17 cellular contexts compared by ENCODE assay signal in the genomic region with DNA sequence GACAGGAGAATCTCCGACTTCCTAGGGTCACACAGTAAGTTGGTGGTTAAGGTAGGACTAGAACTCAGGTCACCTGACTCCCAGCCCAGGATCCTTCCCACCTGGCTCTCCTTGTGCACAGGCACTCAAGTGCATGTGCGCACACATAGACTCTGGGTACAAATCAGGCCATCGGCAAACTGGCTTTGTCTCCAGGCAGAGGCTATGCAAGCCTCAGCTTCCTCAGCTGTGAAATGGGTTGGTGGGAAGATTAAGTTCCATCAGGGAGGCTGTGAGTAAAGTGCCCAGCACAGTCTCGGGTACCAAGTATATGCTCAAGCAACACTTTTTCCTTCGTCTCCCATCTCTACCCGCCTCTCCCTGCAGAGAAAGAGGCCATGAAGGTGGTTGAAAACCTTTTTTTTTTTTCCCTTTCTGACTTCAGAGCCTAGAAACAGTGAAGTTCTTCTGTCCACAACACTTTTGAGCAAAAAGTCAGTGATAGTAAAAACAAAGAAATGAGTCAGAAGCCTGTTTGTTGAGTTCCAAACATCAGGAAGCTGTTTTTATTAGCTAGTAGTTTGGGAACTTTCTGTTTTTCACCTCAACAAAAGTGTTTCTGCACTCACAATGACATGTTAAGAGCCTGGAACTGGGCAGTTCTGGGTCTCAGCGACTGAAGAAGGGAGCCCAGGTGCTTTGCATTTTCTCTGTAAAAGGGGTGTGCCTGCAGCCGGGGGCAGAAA.
DNase-seq lines count a peak whose midpoint lies in the region; ATAC-seq, FAIRE-seq and TF ChIP-seq lines count a peak whose summit lies in the region.
"Had no signal": no experiment of that assay in that cellular context is flagged by ENCODE, and none has a peak within 500 bp of the region (broad histone marks: within the 10 kb centered on the region; RNA-seq: fewer than 3 reads in every experiment).

No MANE protein-coding gene starts in this region.

- no peak for TF ChIP-seq RAD21 in K562 (CRISPR knock-in tag; conservative IDR thresholded peaks at IDR 0.05 in 1 of 2, IDR thresholded peaks at IDR 0.05 in 1 of 2)

- H3K36me3 ChIP-seq in K562 (ENCODE audit: control insufficient read depth, insufficient read depth, low read length), result no peaks in the 10 kb centered on the region
- H3K36me3 ChIP-seq: HAP-1 had no signal

- whole genome bisulfite sequencing in K562 (ENCODE audit: insufficient coverage, low coverage, missing lambda C conversion rate), result 24% methylated on average over 5 of the region's 8 CpGs

- H3K4me3 ChIP-seq in K562, result no peak overlapping the region
- H3K4me3 ChIP-seq in fibroblast of villous mesenchyme (ENCODE audit: low read depth, low read length), result no peak overlapping the region
- H3K4me3 ChIP-seq: GM12878, HAP-1, SK-N-MC had no signal

- H3K9ac ChIP-seq in K562 (ENCODE audit: insufficient read depth in 1 of 2, low read depth in 2 of 2, low read length in 2 of 2), result no peak overlapping the region

- TF ChIP-seq POLR2A in K562 (conservative IDR thresholded peaks at IDR 0.05), result no peak

- no peak overlapping the region for H3K4me2 ChIP-seq in K562 (ENCODE audit: insufficient read depth, low read length)

- no peak for FAIRE-seq in K562 (lab: Jason Lieb, UNC)
- FAIRE-seq: GM12878, GM19239 had no signal

- H3K4me1 ChIP-seq in K562 (replicated peaks in 1 of 2; ENCODE audit: control insufficient read depth in 2 of 2, insufficient read depth in 2 of 2, low read length in 2 of 2), result peaks cover 4 to 18% of the 10 kb centered on the region in 2 experiments; a peak in 4 of 5 replicates
- H3K4me1 ChIP-seq: HAP-1 had no signal

- DNase-seq in HFFc6, result peak; percentile 33
- DNase-seq in K562 (ENCODE audit: extremely low read depth in 1 of 4, low spot score in 3 of 4), result no peak
- peak; percentile 41 for DNase-seq in fibroblast of villous mesenchyme (ENCODE audit: low read depth)
- DNase-seq: NCI-H1105 treated with DMSO at 0.1 percent for 48 hours; NCI-H1694; NCI-H2081 treated with DMSO at 0.1 percent for 48 hours; NK-92 treated with Interleukin-12 subunit alpha and Interleukin-12 subunit beta, amount 100 ng/mL, for 24 hours; SHP77 had no signal

- no peak for TF ChIP-seq CTCF in HFFc6 (IDR thresholded peaks at IDR 0.05)
- TF ChIP-seq CTCF in K562 (IDR thresholded peaks at IDR 0.05 in 2 of 3, conservative IDR thresholded peaks at IDR 0.05 in 1 of 3; ENCODE audit: insufficient read depth in 2 of 3, low read depth in 1 of 3, low read length in 3 of 3), result no peak
- TF ChIP-seq CTCF in fibroblast of villous mesenchyme (IDR thresholded peaks at IDR 0.05; ENCODE audit: insufficient read depth, low read depth, low read length), result no peak

- no peak overlapping the region for H3K4me3 Mint-ChIP-seq in HFFc6
- H3K4me3 Mint-ChIP-seq: CD14-positive monocyte had no signal

- POLR2A ChIA-PET in K562 (lab: Yijun Ruan, JAX), result interaction anchor here (0.5 kb wide), 1 partner anchor 21 kb away, joined by 3 read pairs; no protein-coding TSS in a partner anchor

- no peak overlapping the region for H3K27ac Mint-ChIP-seq in HFFc6
- H3K27ac Mint-ChIP-seq: CD14-positive monocyte had no signal

- intact Hi-C loops in K562 (cut with micrococcal nuclease), result no loop called here

- H3K27me3 Mint-ChIP-seq in HFFc6 (ENCODE audit: insufficient read depth), result peaks cover 47% of the 10 kb centered on the region

- no peaks in the 10 kb centered on the region for H3K9me3 Mint-ChIP-seq in HFFc6
- H3K9me3 Mint-ChIP-seq: CD14-positive monocyte had no signal

- ATAC-seq in K562 (no peak), GM19463 (IDR thresholded peaks at IDR 0.05; ENCODE audit: unreplicated experiment) (no peak), GM21825 (IDR thresholded peaks at IDR 0.05; ENCODE audit: unreplicated experiment) (no peak), HG03521 (IDR thresholded peaks at IDR 0.05; ENCODE audit: unreplicated experiment) (no peak), HG03520 (IDR thresholded peaks at IDR 0.05; ENCODE audit: unreplicated experiment) (no peak)
- ATAC-seq: GM12878 had no signal

- H4K20me1 ChIP-seq in K562 (replicated peaks; ENCODE audit: control insufficient read depth, insufficient read depth, low read length), result no peaks in the 10 kb centered on the region; the same call in 1 of the 2 replicates

- no peaks in the 10 kb centered on the region for H3K79me2 ChIP-seq in K562 (ENCODE audit: control insufficient read depth, insufficient read depth, low read length)

- BruUV-seq in K562 (replicated peaks; lab: Mats Ljungman, UMichigan), result no TSS peak

- H3K27me3 ChIP-seq in K562 (ENCODE audit: control insufficient read depth in 2 of 2, insufficient read depth in 2 of 2, low read length in 2 of 2), result peaks cover 0 to 16% of the 10 kb centered on the region in 2 experiments; a peak in 2 of 5 replicates

- H3K27ac ChIP-seq in K562 (ENCODE audit: extremely low read depth, low read depth, low read length), result no peak overlapping the region
- H3K27ac ChIP-seq: SK-N-MC had no signal

- H3K4me1 Mint-ChIP-seq in HFFc6 (ENCODE audit: low read depth), result peaks cover 17% of the 10 kb centered on the region

- H3K9me3 ChIP-seq in K562 (replicated peaks; ENCODE audit: control insufficient read depth, insufficient read depth, low read depth, low read length), result no peaks in the 10 kb centered on the region
- H3K9me3 ChIP-seq: HAP-1 had no signal

- in situ Hi-C loops in K562 (cut with MboI), result no loop called here

- H3K36me3 Mint-ChIP-seq in HFFc6 (ENCODE audit: low read depth), result no peaks in the 10 kb centered on the region
- H3K36me3 Mint-ChIP-seq: CD14-positive monocyte had no signal

- no peak for TF ChIP-seq EP300 in K562 (IDR thresholded peaks at IDR 0.05; ENCODE audit: low read length)

- CTCF ChIA-PET in K562 (lab: Yijun Ruan, JAX; ENCODE audit: low intra/inter-chr PET ratio), result no interaction called here

- H2AFZ ChIP-seq in K562 (ENCODE audit: low read depth, low read length), result no peak overlapping the region

- peaks cover 2% of the 10 kb centered on the region for H3K9me1 ChIP-seq in K562 (ENCODE audit: control insufficient read depth, insufficient read depth, low read length)

TF ChIP-seq in K562, 482 proteins besides CTCF, POLR2A, EP300 and RAD21 (continues in another document):
- TF ChIP-seq FOXP1 (CRISPR knock-in tag; IDR thresholded peaks at IDR 0.05), result no peak
- no peak for TF ChIP-seq MXI1 (IDR thresholded peaks at IDR 0.05; ENCODE audit: low read depth, low read length)
- no peak for TF ChIP-seq PHTF2 (CRISPR knock-in tag; IDR thresholded peaks at IDR 0.05)
- TF ChIP-seq ZNF174 (CRISPR knock-in tag; IDR thresholded peaks at IDR 0.05), result no peak
- peak; percentile 62 for TF ChIP-seq BCOR (IDR thresholded peaks at IDR 0.05)
- 0 out of 2 replicates have a peak, but pooled peaks have one; percentile 31 for TF ChIP-seq ADNP (tag; IDR thresholded peaks at IDR 0.05)
- TF ChIP-seq MEF2A (IDR thresholded peaks at IDR 0.05; ENCODE audit: control insufficient read depth, low read depth, low read length), result no peak
- TF ChIP-seq, protein P1, sequence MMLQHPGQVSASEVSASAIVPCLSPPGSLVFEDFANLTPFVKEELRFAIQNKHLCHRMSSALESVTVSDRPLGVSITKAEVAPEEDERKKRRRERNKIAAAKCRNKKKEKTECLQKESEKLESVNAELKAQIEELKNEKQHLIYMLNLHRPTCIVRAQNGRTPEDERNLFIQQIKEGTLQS (IDR thresholded peaks at IDR 0.05), result no peak
- TF ChIP-seq, protein P1 (CRISPR knock-in tag; conservative IDR thresholded peaks at IDR 0.05), result no peak
- no peak for TF ChIP-seq SAFB (IDR thresholded peaks at IDR 0.05; ENCODE audit: borderline replicate concordance, low read depth, low read length)
- TF ChIP-seq YBX1 (IDR thresholded peaks at IDR 0.05), result no peak
- peak in 1 of 2 experiments; percentile 72; a peak in 2 of 4 replicates for TF ChIP-seq KDM1A (IDR thresholded peaks at IDR 0.05)
- no peak for TF ChIP-seq ZNF586 (CRISPR knock-in tag; conservative IDR thresholded peaks at IDR 0.05)
- TF ChIP-seq FIP1L1 (IDR thresholded peaks at IDR 0.05; ENCODE audit: low read depth, low read length, poor library complexity, severe bottlenecking), result no peak
- TF ChIP-seq ILK (tag; IDR thresholded peaks at IDR 0.05; ENCODE audit: borderline replicate concordance, low read depth), result no peak
- TF ChIP-seq ELF1 (tag; IDR thresholded peaks at IDR 0.05), result no peak
- TF ChIP-seq, protein P2, sequence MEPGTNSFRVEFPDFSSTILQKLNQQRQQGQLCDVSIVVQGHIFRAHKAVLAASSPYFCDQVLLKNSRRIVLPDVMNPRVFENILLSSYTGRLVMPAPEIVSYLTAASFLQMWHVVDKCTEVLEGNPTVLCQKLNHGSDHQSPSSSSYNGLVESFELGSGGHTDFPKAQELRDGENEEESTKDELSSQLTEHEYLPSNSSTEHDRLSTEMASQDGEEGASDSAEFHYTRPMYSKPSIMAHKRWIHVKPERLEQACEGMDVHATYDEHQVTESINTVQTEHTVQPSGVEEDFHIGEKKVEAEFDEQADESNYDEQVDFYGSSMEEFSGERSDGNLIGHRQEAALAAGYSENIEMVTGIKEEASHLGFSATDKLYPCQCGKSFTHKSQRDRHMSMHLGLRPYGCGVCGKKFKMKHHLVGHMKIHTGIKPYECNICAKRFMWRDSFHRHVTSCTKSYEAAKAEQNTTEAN (CRISPR knock-in tag; IDR thresholded peaks at IDR 0.05), result no peak
- no peak for TF ChIP-seq SMARCC2 (IDR thresholded peaks at IDR 0.05; ENCODE audit: low read depth)
- peak; percentile 87 for TF ChIP-seq RBM25 (IDR thresholded peaks at IDR 0.05; ENCODE audit: low read depth, low read length, severe bottlenecking)
- no peak for TF ChIP-seq ZNF696 (CRISPR knock-in tag; conservative IDR thresholded peaks at IDR 0.05)
- TF ChIP-seq SMARCA5 (IDR thresholded peaks at IDR 0.05), result no peak
- no peak for TF ChIP-seq SETDB1 (IDR thresholded peaks at IDR 0.05; ENCODE audit: low read length)
- TF ChIP-seq ZEB2 (IDR thresholded peaks at IDR 0.05), result no peak

Comparison
In these comparisons a context has a peak if more than half of its experiments do, and no peak if none do; other contexts are left out.
1. DNase-seq: peak in HFFc6 (single experiment) and fibroblast of villous mesenchyme (single experiment); none in K562 (0 of 4).